27 cellular contexts compared by ENCODE assay signal in the genomic region with DNA sequence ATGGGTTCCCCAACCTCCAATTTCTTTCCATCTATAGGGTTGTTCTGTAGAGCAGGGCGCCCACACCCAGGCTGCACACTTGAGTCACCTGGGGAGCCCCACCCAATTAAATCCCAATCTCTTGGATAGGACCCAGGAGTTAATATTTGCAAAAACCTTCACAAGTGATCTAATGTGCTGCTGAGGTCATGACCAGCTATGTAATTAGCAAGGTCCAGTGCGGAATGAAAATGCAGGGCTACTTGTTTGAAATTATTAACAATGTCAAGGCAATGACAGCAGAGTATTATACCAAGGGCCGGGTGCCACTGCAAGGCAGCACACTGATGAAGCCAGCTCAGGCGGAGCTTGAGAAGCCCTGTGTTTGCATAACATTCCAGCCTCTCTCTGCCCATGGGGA.
"Had no signal": no experiment of that assay in that cellular context is flagged by ENCODE, and none has a peak within 500 bp of the region (broad histone marks: within the 10 kb centered on the region; RNA-seq: fewer than 3 reads in every experiment).

No MANE protein-coding gene starts in this region.

- H3K27me3 Mint-ChIP-seq: central memory CD8-positive, alpha-beta T cell had no signal

- H3K9me3 ChIP-seq: esophagus squamous epithelium, prostate gland, uterus had no signal

- H3K27ac ChIP-seq: prostate gland, skin epidermis, uterus had no signal

- H3K4me1 ChIP-seq: prostate gland, uterus had no signal

- H3K36me3 Mint-ChIP-seq: activated naive CD8-positive, alpha-beta T cell; naive thymus-derived CD8-positive, alpha-beta T cell; stimulated activated effector memory CD8-positive, alpha-beta T cell treated with anti-CD3 and anti-CD28 coated beads, Interleukin-12 subunit alpha, Interleukin-12 subunit beta, amount 100 ng/mL, for 72 hours; type B pancreatic cell had no signal

- DNase-seq: activated CD4-positive, alpha-beta T cell treated with anti-CD3 and anti-CD28 coated beads for 4 hours; activated CD4-positive, alpha-beta T cell treated with anti-CD3 and anti-CD28 coated beads, Interleukin-2, amount 50 U/mL, for 4 hours; activated naive CD4-positive, alpha-beta T cell; activated T-cell treated with anti-CD3 and anti-CD28 coated beads for 4 hours; activated T-cell treated with anti-CD3 and anti-CD28 coated beads, Interleukin-2, amount 50 U/mL, for 72 hours; anterior cingulate cortex; esophagus squamous epithelium; foreskin melanocyte; islet precursor cell; left colon; midbrain; naive thymus-derived CD8-positive, alpha-beta T cell; retina; stimulated activated CD4-positive, alpha-beta T cell treated with anti-CD3 and anti-CD28 coated beads, Interleukin-4, amount 100 ng/mL, for 24 hours; substantia nigra; uterus had no signal

- H3K9me3 Mint-ChIP-seq: activated T-cell treated with anti-CD3 and anti-CD28 coated beads, Interleukin-2, amount 50 U/mL, for 72 hours; central memory CD8-positive, alpha-beta T cell; dendritic cell treated with granulocyte-macrophage colony-stimulating factor and Interleukin-4, amounts not matched to agents 40 ng/mL and 50 ng/mL, for 4 days; neural crest cell; stimulated activated effector memory CD8-positive, alpha-beta T cell treated with anti-CD3 and anti-CD28 coated beads, Interleukin-12 subunit alpha, Interleukin-12 subunit beta, amount 100 ng/mL, for 72 hours; stimulated activated naive CD8-positive, alpha-beta T cell treated with anti-CD3 and anti-CD28 coated beads, Interleukin-15, Interleukin-2, amounts not matched to agents 100 ng/mL and 50 ng/mL, for 24 hours; T-helper 2 cell treated with Interferon-gamma antibody and Interleukin-4, amounts not matched to agents 5 μg/mL and 100 μg/mL, for 36 hours; type B pancreatic cell had no signal

- H3K36me3 ChIP-seq: esophagus squamous epithelium, prostate gland, uterus had no signal

- H3K27ac Mint-ChIP-seq: activated naive CD8-positive, alpha-beta T cell; activated T-cell treated with anti-CD3 and anti-CD28 coated beads, Interleukin-2, amount 50 U/mL, for 72 hours; stimulated activated effector memory CD8-positive, alpha-beta T cell treated with anti-CD3 and anti-CD28 coated beads, Interleukin-12 subunit alpha, Interleukin-12 subunit beta, amount 100 ng/mL, for 72 hours; stimulated activated naive CD8-positive, alpha-beta T cell treated with anti-CD3 and anti-CD28 coated beads, Interleukin-15, Interleukin-2, amounts not matched to agents 100 ng/mL and 50 ng/mL, for 24 hours; T-helper 2 cell treated with Interferon-gamma antibody and Interleukin-4, amounts not matched to agents 5 μg/mL and 100 μg/mL, for 36 hours had no signal

- H3K27me3 ChIP-seq: uterus had no signal

- H3K4me3 ChIP-seq: esophagus squamous epithelium, prostate gland, skin epidermis, uterus had no signal

- H3K4me3 Mint-ChIP-seq: activated naive CD8-positive, alpha-beta T cell; activated T-cell treated with anti-CD3 and anti-CD28 coated beads, Interleukin-2, amount 50 U/mL, for 72 hours; central memory CD8-positive, alpha-beta T cell; dendritic cell treated with granulocyte-macrophage colony-stimulating factor and Interleukin-4, amounts not matched to agents 40 ng/mL and 50 ng/mL, for 4 days; naive thymus-derived CD8-positive, alpha-beta T cell; neural crest cell; stimulated activated effector memory CD8-positive, alpha-beta T cell treated with anti-CD3 and anti-CD28 coated beads, Interleukin-12 subunit alpha, Interleukin-12 subunit beta, amount 100 ng/mL, for 72 hours; stimulated activated naive CD8-positive, alpha-beta T cell treated with anti-CD3 and anti-CD28 coated beads, Interleukin-15, Interleukin-2, amounts not matched to agents 100 ng/mL and 50 ng/mL, for 24 hours; T-helper 2 cell treated with Interferon-gamma antibody and Interleukin-4, amounts not matched to agents 5 μg/mL and 100 μg/mL, for 36 hours; type B pancreatic cell had no signal

- ATAC-seq: activated T-cell treated with anti-CD3 and anti-CD28 coated beads, Interleukin-2, amount 50 U/mL, for 72 hours; left colon; naive thymus-derived CD8-positive, alpha-beta T cell; sciatic nerve; stimulated activated effector memory CD8-positive, alpha-beta T cell treated with anti-CD3 and anti-CD28 coated beads, Interleukin-12 subunit alpha, Interleukin-12 subunit beta, amount 100 ng/mL, for 72 hours had no signal
